ENCODE assay signal across 8 cellular contexts in the genomic region with DNA sequence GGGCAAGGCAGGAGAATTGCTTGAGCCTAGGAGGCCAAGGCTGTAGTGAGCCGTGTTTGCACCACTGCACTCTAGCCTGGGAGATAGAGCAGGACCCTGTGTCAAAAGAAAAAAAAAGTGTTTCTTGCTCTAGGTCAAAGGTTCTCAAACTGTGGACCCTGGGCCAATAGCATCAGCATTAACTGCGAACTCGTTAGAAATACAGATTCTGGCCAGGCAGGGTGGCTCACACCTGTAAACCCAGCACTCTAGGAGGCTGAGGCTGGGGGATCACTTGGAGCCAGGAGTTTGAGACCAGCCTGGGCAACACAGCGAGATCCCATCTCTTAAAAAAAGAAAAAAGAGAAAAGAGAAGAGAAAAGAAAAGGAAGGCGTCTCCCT. TPM values are rescaled to one million over a fixed set of nuclear protein-coding genes. Genes with fewer than 3 reads are reported as not detected.
DNase-seq lines count a peak whose midpoint lies in the region; ATAC-seq and TF ChIP-seq lines count a peak whose summit lies in the region.

No MANE protein-coding gene starts in this region.

- peak overlapping the region; percentile 47; the same call in 1 of the 2 replicates for H3K4me2 ChIP-seq in MM.1S (ENCODE audit: low read depth, low read length)

- no peaks in the 10 kb centered on the region for H3K9me3 Mint-ChIP-seq in nephron progenitor cell

- H3K27ac Mint-ChIP-seq in nephron progenitor cell: no peak overlapping the region

- no peak for DNase-seq in BE2C
- DNase-seq in MM.1S: no peak
- DNase-seq in nephron progenitor cell: no peak
- DNase-seq in SW 1271 (lab: John Stamatoyannopoulos, UW): no peak
- DNase-seq in OCI-M1 (lab: John Stamatoyannopoulos, UW): no peak

- no peaks in the 10 kb centered on the region for H3K9me2 ChIP-seq in MM.1S (replicated peaks; ENCODE audit: insufficient read depth, low read length)

- ATAC-seq in GM19324 (IDR thresholded peaks at IDR 0.05; ENCODE audit: low FRiP score, unreplicated experiment) (no peak), GM21723 (IDR thresholded peaks at IDR 0.05; ENCODE audit: unreplicated experiment) (no peak)

- H3K4me3 ChIP-seq in BE2C (ENCODE audit: low read depth, low read length) (peak overlapping the region; percentile 88), MM.1S (ENCODE audit: low read length) (peak overlapping the region; percentile 86), ectodermal cell (ENCODE audit: insufficient read depth, low read depth, low read length) (peak overlapping the region; percentile 69)

- no peaks in the 10 kb centered on the region for H3F3A ChIP-seq in MM.1S (ENCODE audit: insufficient read depth, low read length)

- H3K27me3 ChIP-seq in BE2C (no peaks in the 10 kb centered on the region), MM.1S (replicated peaks; ENCODE audit: insufficient read depth, low read length) (no peaks in the 10 kb centered on the region), ectodermal cell (ENCODE audit: control insufficient read depth, insufficient read depth, low read length, poor library complexity, severe bottlenecking) (peaks cover 30% of the 10 kb centered on the region)

- peaks cover 35% of the 10 kb centered on the region for H3K27me3 Mint-ChIP-seq in nephron progenitor cell (ENCODE audit: low read depth, poor library complexity)

- H3K79me2 ChIP-seq in MM.1S (ENCODE audit: low read length): peaks cover 3% of the 10 kb centered on the region; the same call in 1 of the 2 replicates

- no peaks in the 10 kb centered on the region for H3K4me1 ChIP-seq in BE2C
- H3K4me1 ChIP-seq in MM.1S (ENCODE audit: low read length): no peaks in the 10 kb centered on the region
- no peaks in the 10 kb centered on the region for H3K4me1 ChIP-seq in ectodermal cell (ENCODE audit: control insufficient read depth, insufficient read depth, low read length)

- peaks cover 8% of the 10 kb centered on the region for H3K36me3 Mint-ChIP-seq in nephron progenitor cell (ENCODE audit: low read depth)

- H3K4me1 Mint-ChIP-seq in nephron progenitor cell: peaks cover 27% of the 10 kb centered on the region

- H4K20me1 ChIP-seq in MM.1S (ENCODE audit: insufficient read depth, low read length): no peaks in the 10 kb centered on the region

- H3K4me3 Mint-ChIP-seq in nephron progenitor cell: peak overlapping the region; percentile 95

- peak overlapping the region; percentile 88; the same call in 1 of the 2 replicates for H2AFZ ChIP-seq in MM.1S (ENCODE audit: low read length)

- H3K27ac ChIP-seq in MM.1S (ENCODE audit: low read length) (no peak overlapping the region), ectodermal cell (ENCODE audit: insufficient read depth, low read depth, low read length, poor library complexity, severe bottlenecking) (no peak overlapping the region)

- 76 to 80% methylated on average over 5 of the region's 5 CpGs for WGBS in ectodermal cell, 2 experiments

- TF ChIP-seq CTCF in BE2C (IDR thresholded peaks at IDR 0.05; ENCODE audit: low read depth, low read length): no peak
- TF ChIP-seq CTCF in MM.1S (IDR thresholded peaks at IDR 0.05; ENCODE audit: low read length): no peak
- no peak for TF ChIP-seq CTCF in nephron progenitor cell (IDR thresholded peaks at IDR 0.05)

- H3K36me3 ChIP-seq in BE2C: no peaks in the 10 kb centered on the region
- H3K36me3 ChIP-seq in MM.1S (replicated peaks; ENCODE audit: insufficient read depth, low read length): no peaks in the 10 kb centered on the region
- H3K36me3 ChIP-seq in ectodermal cell (ENCODE audit: control insufficient read depth, insufficient read depth, low read length): no peaks in the 10 kb centered on the region

- peak overlapping the region; percentile 64; the same call in 1 of the 2 replicates for H3K9ac ChIP-seq in MM.1S (ENCODE audit: low read length)

- H3K9me3 ChIP-seq in BE2C (no peaks in the 10 kb centered on the region), MM.1S (replicated peaks; ENCODE audit: insufficient read depth, low read length) (no peaks in the 10 kb centered on the region), ectodermal cell (ENCODE audit: control insufficient read depth, low read length) (no peaks in the 10 kb centered on the region)

RNA-seq across cellular contexts. Expression of gene RILPL2, which starts 0.9 kb away (rescaled TPM):
- polyA plus RNA-seq in BE2C (2012; ENCODE audit: insufficient read depth, insufficient read length, low read depth): 1.9 TPM
- 2.0 TPM for polyA plus RNA-seq in ectodermal cell (2013, experiment 1 of 4)
- polyA plus RNA-seq in ectodermal cell (2013, experiment 2 of 4): 2.3 TPM
- 1.5 TPM for polyA plus RNA-seq in ectodermal cell (2013, experiment 3 of 4)
- 1.6 TPM for polyA plus RNA-seq in ectodermal cell (2013, experiment 4 of 4)

RNA-seq across cellular contexts. Expression of gene SNRNP35, which starts 22.3 kb away (rescaled TPM):
- 64.8 TPM for polyA plus RNA-seq in BE2C (2012; ENCODE audit: insufficient read depth, insufficient read length, low read depth)
- polyA plus RNA-seq in ectodermal cell (2013, experiment 1 of 4): 28.7 TPM
- 27.6 TPM for polyA plus RNA-seq in ectodermal cell (2013, experiment 2 of 4)
- polyA plus RNA-seq in ectodermal cell (2013, experiment 3 of 4): 24.4 TPM
- polyA plus RNA-seq in ectodermal cell (2013, experiment 4 of 4): 27.2 TPM

RNA-seq across cellular contexts. Expression of gene KMT5A, which starts 51.7 kb away (rescaled TPM):
- polyA plus RNA-seq in BE2C (2012; ENCODE audit: insufficient read depth, insufficient read length, low read depth): 57.7 TPM
- 31.8 TPM for polyA plus RNA-seq in ectodermal cell (2013, experiment 1 of 4)
- 25.7 TPM for polyA plus RNA-seq in ectodermal cell (2013, experiment 2 of 4)
- polyA plus RNA-seq in ectodermal cell (2013, experiment 3 of 4): 24.7 TPM
- polyA plus RNA-seq in ectodermal cell (2013, experiment 4 of 4): 29.7 TPM
